ENCODE assay signal across 7 cellular contexts in the genomic region with DNA sequence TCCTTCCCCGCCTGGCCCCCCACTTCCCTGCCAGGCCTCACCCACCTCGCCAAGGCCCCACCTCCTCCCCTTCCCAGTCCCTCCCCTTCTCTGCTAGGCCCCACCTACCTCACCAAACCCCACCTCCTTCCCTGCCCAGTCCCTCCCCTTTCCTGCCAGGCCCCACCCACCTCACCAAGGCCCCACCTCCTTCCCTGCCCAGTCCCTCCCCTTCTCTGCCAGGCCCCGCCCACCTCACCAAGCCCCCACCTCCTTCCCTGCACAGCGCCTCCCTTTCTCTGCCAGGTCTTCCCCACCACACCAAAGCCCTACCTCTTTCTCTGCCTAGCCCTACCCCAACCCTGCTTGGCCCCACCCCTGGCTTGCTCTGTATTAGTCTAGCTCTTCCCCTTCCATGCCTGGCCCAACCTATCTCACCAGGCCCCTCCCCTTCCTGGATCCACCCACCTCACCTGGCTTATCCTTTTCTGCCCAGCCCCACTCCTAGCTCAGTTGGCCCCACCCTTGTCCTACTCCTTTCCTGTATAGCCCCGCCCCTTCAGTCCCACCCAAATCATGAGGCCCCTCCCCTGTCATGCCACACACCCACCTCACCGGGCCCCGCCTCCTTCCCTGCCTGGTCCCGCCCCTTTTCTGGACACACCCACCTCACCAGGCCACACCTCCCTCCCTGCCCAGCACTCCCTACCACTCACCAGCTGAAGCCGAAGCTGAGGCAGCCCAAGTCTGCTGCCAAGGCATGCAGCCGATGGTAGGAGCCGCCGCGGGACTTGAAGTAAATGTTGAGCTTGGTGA. TPM values are rescaled to one million over a fixed set of nuclear protein-coding genes. Genes with fewer than 3 reads are reported as not detected.
DNase-seq lines count a peak whose midpoint lies in the region; ATAC-seq and TF ChIP-seq lines count a peak whose summit lies in the region.

No MANE protein-coding gene starts in this region.

- TF ChIP-seq CTCF in WERI-Rb-1 (IDR thresholded peaks at IDR 0.05; ENCODE audit: low read depth, low read length) (no peak), lung (IDR thresholded peaks at IDR 0.05; ENCODE audit: control extremely low read depth, extremely low read depth) (no peak)

- H3K27me3 ChIP-seq in WERI-Rb-1 (ENCODE audit: insufficient read depth, low read depth, severe bottlenecking) (no peaks in the 10 kb centered on the region), lung (ENCODE audit: control insufficient read depth, insufficient read depth) (no peaks in the 10 kb centered on the region)

- peaks cover 52% of the 10 kb centered on the region for H3K36me3 ChIP-seq in WERI-Rb-1
- H3K36me3 ChIP-seq in lung (ENCODE audit: control insufficient read depth in 2 of 2, insufficient read depth in 2 of 2, low read length in 2 of 2): no peaks in the 10 kb centered on the region

- 75 to 90% methylated on average over 12 to 13 of the region's 13 CpGs for WGBS in lung, 2 donors

- H3K27ac ChIP-seq in WERI-Rb-1: no peak overlapping the region
- no peak overlapping the region for H3K27ac ChIP-seq in lung (ENCODE audit: low read depth in 1 of 2, low read length in 1 of 2)

- DNase-seq in Daoy (ENCODE audit: low read depth) (peak; percentile 50), HUDEP-2 (lab: John Stamatoyannopoulos, UW; ENCODE audit: unreplicated experiment in 76 of 76) (peak in 69 of 76 experiments; percentile 32 to 90 (median 74)), WERI-Rb-1 (peak; percentile 57), lung (ENCODE audit: low spot score) (no peak), NCI-H128 (lab: John Stamatoyannopoulos, UW; ENCODE audit: unreplicated experiment) (no peak), NCI-H2227 (lab: John Stamatoyannopoulos, UW; ENCODE audit: unreplicated experiment) (no peak)

- H3K4me3 ChIP-seq in WERI-Rb-1 (ENCODE audit: low read depth, low read length): no peak overlapping the region
- H3K4me3 ChIP-seq in lung: no peak overlapping the region

- H3K9me3 ChIP-seq in WERI-Rb-1 (ENCODE audit: severe bottlenecking) (peaks cover 9% of the 10 kb centered on the region), lung (ENCODE audit: control insufficient read depth in 2 of 2, insufficient read depth in 1 of 2, low read length in 1 of 2) (peaks cover 0 to 4% of the 10 kb centered on the region in 2 donors)

- ATAC-seq in lung (ENCODE audit: insufficient read depth, low FRiP score) (peak; percentile 19), HG02840 (IDR thresholded peaks at IDR 0.05; ENCODE audit: low FRiP score, unreplicated experiment) (no peak)

- no peaks in the 10 kb centered on the region for H3K4me1 ChIP-seq in lung (ENCODE audit: control insufficient read depth in 2 of 2, insufficient read depth in 2 of 2, low read length in 2 of 2)

RNA-seq across cellular contexts. Expression of a gene that starts 16.2 kb away (rescaled TPM):
- 0.45 TPM in 1 of 2 replicates, not detected in the other for total RNA-seq in Daoy (2014; rRNA removed; shearing (Covaris generic))
- 1 to 10 TPM in 1 of 2 donors, under 1 TPM in 1; 0.55 to 1.7 TPM for total RNA-seq in lung
- polyA plus RNA-seq in lung: under 1 TPM; 0.14 to 0.16 TPM

RNA-seq across cellular contexts. Expression of a gene that starts 39.4 kb away (rescaled TPM):
- total RNA-seq in Daoy (2014; rRNA removed; shearing (Covaris generic)): 470 and 520 TPM in 2 replicates
- 100 to 1,000 TPM in 1 of 2 donors, 10 to 100 TPM in 1; 94.1 to 265 TPM for total RNA-seq in lung
- polyA plus RNA-seq in lung: 100 to 1,000 TPM; 285 to 365 TPM

RNA-seq across cellular contexts. Expression of a gene that starts 39.7 kb away (rescaled TPM):
- total RNA-seq in Daoy (2014; rRNA removed; shearing (Covaris generic)): 126 and 145 TPM in 2 replicates
- 10 to 100 TPM; 32.2 to 59.8 TPM for total RNA-seq in lung
- 10 to 100 TPM; 52.6 to 69.1 TPM for polyA plus RNA-seq in lung

RNA-seq across cellular contexts. Expression of a gene that starts 48.0 kb away (rescaled TPM):
- 100 and 121 TPM in 2 replicates for total RNA-seq in Daoy (2014; rRNA removed; shearing (Covaris generic))
- 10 to 100 TPM; 78.8 to 89.2 TPM for total RNA-seq in lung
- 10 to 100 TPM; 48.3 to 50.1 TPM for polyA plus RNA-seq in lung

Comparison
In these comparisons a context has a peak if more than half of its experiments do, and no peak if none do; other contexts are left out.
1. DNase-seq: peak in Daoy (single experiment), HUDEP-2 (69 of 76) and WERI-Rb-1 (single experiment); none in lung (single experiment), NCI-H128 (single experiment) and NCI-H2227 (single experiment).